In genomic region chr15:40440300-40441011, GRCh38 we compare ENCODE assay signal across 1 cellular context.
TF ChIP-seq lines count a peak whose summit lies in the region.

BAHD1 (plus strand) TSS chr15:40440953; CDS start chr15:40458465, 17,512 bp downstream.

TF ChIP-seq in HepG2, 621 proteins besides CTCF, POLR2A, EP300 and RAD21 (continued from another document and continues in another):
- TF ChIP-seq, protein P1, sequence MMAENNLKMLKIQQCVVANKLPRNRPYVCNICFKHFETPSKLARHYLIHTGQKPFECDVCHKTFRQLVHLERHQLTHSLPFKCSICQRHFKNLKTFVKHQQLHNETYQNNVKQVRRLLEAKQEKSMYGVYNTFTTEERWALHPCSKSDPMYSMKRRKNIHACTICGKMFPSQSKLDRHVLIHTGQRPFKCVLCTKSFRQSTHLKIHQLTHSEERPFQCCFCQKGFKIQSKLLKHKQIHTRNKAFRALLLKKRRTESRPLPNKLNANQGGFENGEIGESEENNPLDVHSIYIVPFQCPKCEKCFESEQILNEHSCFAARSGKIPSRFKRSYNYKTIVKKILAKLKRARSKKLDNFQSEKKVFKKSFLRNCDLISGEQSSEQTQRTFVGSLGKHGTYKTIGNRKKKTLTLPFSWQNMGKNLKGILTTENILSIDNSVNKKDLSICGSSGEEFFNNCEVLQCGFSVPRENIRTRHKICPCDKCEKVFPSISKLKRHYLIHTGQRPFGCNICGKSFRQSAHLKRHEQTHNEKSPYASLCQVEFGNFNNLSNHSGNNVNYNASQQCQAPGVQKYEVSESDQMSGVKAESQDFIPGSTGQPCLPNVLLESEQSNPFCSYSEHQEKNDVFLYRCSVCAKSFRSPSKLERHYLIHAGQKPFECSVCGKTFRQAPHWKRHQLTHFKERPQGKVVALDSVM (CRISPR knock-in tag; IDR thresholded peaks at IDR 0.05): no peak
- TF ChIP-seq ZNF710 (CRISPR knock-in tag; IDR thresholded peaks at IDR 0.05; ENCODE audit: borderline replicate concordance) (no peak; the same call in 1 of the 2 replicates), ZBTB25 (CRISPR knock-in tag; IDR thresholded peaks at IDR 0.05) (peak; percentile 56), CREM (IDR thresholded peaks at IDR 0.05) (no peak), CREM (CRISPR knock-in tag; IDR thresholded peaks at IDR 0.05) (no peak), ELF1 (CRISPR knock-in tag; IDR thresholded peaks at IDR 0.05) (peak; percentile 84), GATAD2A (CRISPR knock-in tag; IDR thresholded peaks at IDR 0.05) (no peak), ONECUT2 (CRISPR knock-in tag; IDR thresholded peaks at IDR 0.05) (no peak), STAT5B (CRISPR knock-in tag; IDR thresholded peaks at IDR 0.05) (no peak), NFE2L1 (CRISPR knock-in tag; IDR thresholded peaks at IDR 0.05; ENCODE audit: borderline replicate concordance) (no peak), NCOA5 (CRISPR knock-in tag; IDR thresholded peaks at IDR 0.05) (no peak), SP5 (CRISPR knock-in tag; IDR thresholded peaks at IDR 0.05; ENCODE audit: borderline replicate concordance, low read depth) (no peak), ZNF616 (CRISPR knock-in tag; IDR thresholded peaks at IDR 0.05; ENCODE audit: low read depth) (no peak), ZNF18 (CRISPR knock-in tag; IDR thresholded peaks at IDR 0.05; ENCODE audit: insufficient replicate concordance) (no peak), PATZ1 (CRISPR knock-in tag; IDR thresholded peaks at IDR 0.05) (peak; percentile 93), MXI1 (IDR thresholded peaks at IDR 0.05; ENCODE audit: borderline replicate concordance, low read depth, low read length) (0 out of 3 replicates have a peak, but pooled peaks have one; percentile 5), ZNF543 (CRISPR knock-in tag; IDR thresholded peaks at IDR 0.05) (no peak), XBP1 (CRISPR knock-in tag; IDR thresholded peaks at IDR 0.05) (no peak), ZNF629 (CRISPR knock-in tag; conservative IDR thresholded peaks at IDR 0.05) (no peak), EEA1 (CRISPR knock-in tag; IDR thresholded peaks at IDR 0.05; ENCODE audit: borderline replicate concordance) (no peak), CHD4 (IDR thresholded peaks at IDR 0.05; ENCODE audit: borderline replicate concordance, low read length) (no peak), ZNF780A (CRISPR knock-in tag; IDR thresholded peaks at IDR 0.05) (no peak), GABPA (IDR thresholded peaks at IDR 0.05; ENCODE audit: low read depth, low read length) (peak; percentile 40), GABPA (CRISPR knock-in tag; IDR thresholded peaks at IDR 0.05; ENCODE audit: low read depth) (no peak; the same call in 1 of the 2 replicates), ZSCAN12 (CRISPR knock-in tag; IDR thresholded peaks at IDR 0.05) (no peak), ATF7 (IDR thresholded peaks at IDR 0.05) (no peak), ATF7 (CRISPR knock-in tag; IDR thresholded peaks at IDR 0.05) (no peak), HNF1B (CRISPR knock-in tag; IDR thresholded peaks at IDR 0.05) (no peak), MYC (CRISPR knock-in tag; IDR thresholded peaks at IDR 0.05; ENCODE audit: borderline replicate concordance) (0 out of 2 replicates have a peak, but pooled peaks have one; percentile 1), BCLAF1 (IDR thresholded peaks at IDR 0.05) (no peak), POLR2G (IDR thresholded peaks at IDR 0.05; ENCODE audit: low read depth, low read length) (peak; percentile 43; the same call in 1 of the 2 replicates), KDM5A (IDR thresholded peaks at IDR 0.05; ENCODE audit: borderline replicate concordance, low read length) (no peak), ZC3H4 (CRISPR knock-in tag; IDR thresholded peaks at IDR 0.05; ENCODE audit: borderline replicate concordance) (no peak), GABPB1 (CRISPR knock-in tag; IDR thresholded peaks at IDR 0.05) (peak; percentile 79), MAFF (IDR thresholded peaks at IDR 0.05; ENCODE audit: low read depth, low read length) (no peak), ZBTB8A (CRISPR knock-in tag; IDR thresholded peaks at IDR 0.05; ENCODE audit: borderline replicate concordance, low read depth) (no peak), ZBTB3 (CRISPR knock-in tag; IDR thresholded peaks at IDR 0.05; ENCODE audit: borderline replicate concordance, low read depth) (no peak), ZNF431 (CRISPR knock-in tag; IDR thresholded peaks at IDR 0.05; ENCODE audit: borderline replicate concordance, low read depth) (no peak)
- TF ChIP-seq, protein P2, sequence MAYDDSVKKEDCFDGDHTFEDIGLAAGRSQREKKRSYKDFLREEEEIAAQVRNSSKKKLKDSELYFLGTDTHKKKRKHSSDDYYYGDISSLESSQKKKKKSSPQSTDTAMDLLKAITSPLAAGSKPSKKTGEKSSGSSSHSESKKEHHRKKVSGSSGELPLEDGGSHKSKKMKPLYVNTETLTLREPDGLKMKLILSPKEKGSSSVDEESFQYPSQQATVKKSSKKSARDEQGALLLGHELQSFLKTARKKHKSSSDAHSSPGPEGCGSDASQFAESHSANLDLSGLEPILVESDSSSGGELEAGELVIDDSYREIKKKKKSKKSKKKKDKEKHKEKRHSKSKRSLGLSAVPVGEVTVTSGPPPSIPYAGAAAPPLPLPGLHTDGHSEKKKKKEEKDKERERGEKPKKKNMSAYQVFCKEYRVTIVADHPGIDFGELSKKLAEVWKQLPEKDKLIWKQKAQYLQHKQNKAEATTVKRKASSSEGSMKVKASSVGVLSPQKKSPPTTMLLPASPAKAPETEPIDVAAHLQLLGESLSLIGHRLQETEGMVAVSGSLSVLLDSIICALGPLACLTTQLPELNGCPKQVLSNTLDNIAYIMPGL (CRISPR knock-in tag; IDR thresholded peaks at IDR 0.05; ENCODE audit: borderline replicate concordance in 1 of 2, low read depth in 1 of 2): 0 out of 4 replicates have a peak, but pooled peaks of 1 of the 2 experiments have one; percentile 33
- TF ChIP-seq, protein P3, sequence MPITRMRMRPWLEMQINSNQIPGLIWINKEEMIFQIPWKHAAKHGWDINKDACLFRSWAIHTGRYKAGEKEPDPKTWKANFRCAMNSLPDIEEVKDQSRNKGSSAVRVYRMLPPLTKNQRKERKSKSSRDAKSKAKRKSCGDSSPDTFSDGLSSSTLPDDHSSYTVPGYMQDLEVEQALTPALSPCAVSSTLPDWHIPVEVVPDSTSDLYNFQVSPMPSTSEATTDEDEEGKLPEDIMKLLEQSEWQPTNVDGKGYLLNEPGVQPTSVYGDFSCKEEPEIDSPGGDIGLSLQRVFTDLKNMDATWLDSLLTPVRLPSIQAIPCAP (CRISPR knock-in tag; IDR thresholded peaks at IDR 0.05; ENCODE audit: low read depth): no peak
- TF ChIP-seq, protein P4, sequence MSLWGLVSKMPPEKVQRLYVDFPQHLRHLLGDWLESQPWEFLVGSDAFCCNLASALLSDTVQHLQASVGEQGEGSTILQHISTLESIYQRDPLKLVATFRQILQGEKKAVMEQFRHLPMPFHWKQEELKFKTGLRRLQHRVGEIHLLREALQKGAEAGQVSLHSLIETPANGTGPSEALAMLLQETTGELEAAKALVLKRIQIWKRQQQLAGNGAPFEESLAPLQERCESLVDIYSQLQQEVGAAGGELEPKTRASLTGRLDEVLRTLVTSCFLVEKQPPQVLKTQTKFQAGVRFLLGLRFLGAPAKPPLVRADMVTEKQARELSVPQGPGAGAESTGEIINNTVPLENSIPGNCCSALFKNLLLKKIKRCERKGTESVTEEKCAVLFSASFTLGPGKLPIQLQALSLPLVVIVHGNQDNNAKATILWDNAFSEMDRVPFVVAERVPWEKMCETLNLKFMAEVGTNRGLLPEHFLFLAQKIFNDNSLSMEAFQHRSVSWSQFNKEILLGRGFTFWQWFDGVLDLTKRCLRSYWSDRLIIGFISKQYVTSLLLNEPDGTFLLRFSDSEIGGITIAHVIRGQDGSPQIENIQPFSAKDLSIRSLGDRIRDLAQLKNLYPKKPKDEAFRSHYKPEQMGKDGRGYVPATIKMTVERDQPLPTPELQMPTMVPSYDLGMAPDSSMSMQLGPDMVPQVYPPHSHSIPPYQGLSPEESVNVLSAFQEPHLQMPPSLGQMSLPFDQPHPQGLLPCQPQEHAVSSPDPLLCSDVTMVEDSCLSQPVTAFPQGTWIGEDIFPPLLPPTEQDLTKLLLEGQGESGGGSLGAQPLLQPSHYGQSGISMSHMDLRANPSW (CRISPR knock-in tag; IDR thresholded peaks at IDR 0.05; ENCODE audit: borderline replicate concordance): no peak
- TF ChIP-seq, protein P5, sequence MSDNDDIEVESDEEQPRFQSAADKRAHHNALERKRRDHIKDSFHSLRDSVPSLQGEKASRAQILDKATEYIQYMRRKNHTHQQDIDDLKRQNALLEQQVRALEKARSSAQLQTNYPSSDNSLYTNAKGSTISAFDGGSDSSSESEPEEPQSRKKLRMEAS (IDR thresholded peaks at IDR 0.05): peak; percentile 80
